21 cellular contexts compared by ENCODE assay signal in genomic region chr2:171042253-171042969, GRCh38.
DNase-seq lines count a peak whose midpoint lies in the region; ATAC-seq and FAIRE-seq lines count a peak whose summit lies in the region.
"Had no signal": no experiment of that assay in that cellular context is flagged by ENCODE, and none has a peak within 500 bp of the region (broad histone marks: within the 10 kb centered on the region; RNA-seq: fewer than 3 reads in every experiment).

No MANE protein-coding gene starts in this region.

- H3K4me3 ChIP-seq in CD4-positive, CD25-positive, alpha-beta regulatory T cell (ENCODE audit: low read depth, low read length), result peak overlapping the region; percentile 69
- H3K4me3 ChIP-seq: coronary artery, gastrocnemius medialis, GM23248, SJSA1 had no signal

- peak overlapping the region; percentile 84 to 95 (median 94) for H3K27ac Mint-ChIP-seq in CD4-positive, CD25-positive, alpha-beta regulatory T cell
- H3K27ac Mint-ChIP-seq in activated T-helper 1 cell treated with anti-CD3 and anti-CD28 coated beads, Interleukin-12 subunit alpha, Interleukin-12 subunit beta, Interleukin-2, Interleukin-4 antibody, amounts not matched to agents 30 ng/mL and 10 ng/mL and 1 ng/mL, durations not matched to agents 14 hours and 24 hours and 36 hours, result peak overlapping the region; percentile 86
- H3K27ac Mint-ChIP-seq in memory B cell, result peak overlapping the region; percentile 82

- peak in 2 of 3 donors; percentile 27 to 56 for DNase-seq in CD4-positive, CD25-positive, alpha-beta regulatory T cell
- DNase-seq in GM19239 (ENCODE audit: insufficient read length, low spot score), result no peak
- no peak for DNase-seq in activated T-helper 1 cell treated with anti-CD3 and anti-CD28 coated beads, Interleukin-12 subunit alpha, Interleukin-12 subunit beta, Interleukin-2, Interleukin-4 antibody, amounts not matched to agents 30 ng/mL and 10 ng/mL and 1 ng/mL, durations not matched to agents 14 hours and 24 hours and 36 hours (ENCODE audit: low spot score)
- DNase-seq in memory B cell (ENCODE audit: low spot score in 2 of 2), result no peak
- DNase-seq in HuH-7.5 (ENCODE audit: low spot score), result no peak
- DNase-seq: activated CD4-positive, alpha-beta T cell treated with anti-CD3 and anti-CD28 coated beads, Interleukin-2, amount 50 U/mL, for 1 hour; activated effector memory CD4-positive, alpha-beta T cell treated with Interleukin-2 at 50 U/mL for 16 hours; gastrocnemius medialis; GM23248; NCI-H2081; NCI-H510A; stimulated activated CD4-positive, alpha-beta T cell treated with anti-CD3 and anti-CD28 coated beads, Interleukin-2, amount 100 ng/mL, for 24 hours had no signal

- H3K36me3 Mint-ChIP-seq in CD4-positive, CD25-positive, alpha-beta regulatory T cell, result peaks cover 50% of the 10 kb centered on the region
- peaks cover 50% of the 10 kb centered on the region for H3K36me3 Mint-ChIP-seq in activated T-helper 1 cell treated with anti-CD3 and anti-CD28 coated beads, Interleukin-12 subunit alpha, Interleukin-12 subunit beta, Interleukin-2, Interleukin-4 antibody, amounts not matched to agents 30 ng/mL and 10 ng/mL and 1 ng/mL, durations not matched to agents 14 hours and 24 hours and 36 hours (ENCODE audit: low read depth)
- peaks cover 40% of the 10 kb centered on the region for H3K36me3 Mint-ChIP-seq in memory B cell

- peak; percentile 35 for FAIRE-seq in GM19239 (lab: Jason Lieb, UNC)
- FAIRE-seq: D721Med, G401.6 had no signal

- no peaks in the 10 kb centered on the region for H3K9me3 ChIP-seq in CD4-positive, CD25-positive, alpha-beta regulatory T cell (ENCODE audit: control insufficient read depth in 2 of 2, low read length in 2 of 2)
- H3K9me3 ChIP-seq: gastrocnemius medialis, SJSA1 had no signal

- intact Hi-C loops in activated T-helper 1 cell treated with anti-CD3 and anti-CD28 coated beads, Interleukin-12 subunit alpha, Interleukin-12 subunit beta, Interleukin-2, Interleukin-4 antibody, amounts not matched to agents 30 ng/mL and 10 ng/mL and 1 ng/mL, durations not matched to agents 14 hours and 24 hours and 36 hours (cut with micrococcal nuclease), result no loop called here

- H3K27me3 ChIP-seq in CD4-positive, CD25-positive, alpha-beta regulatory T cell (ENCODE audit: control insufficient read depth, insufficient read depth, low read length), result no peaks in the 10 kb centered on the region
- H3K27me3 ChIP-seq: gastrocnemius medialis, SJSA1 had no signal

- peak; percentile 40 to 43 for ATAC-seq in CD4-positive, CD25-positive, alpha-beta regulatory T cell (ENCODE audit: low read depth in 2 of 2)
- no peak for ATAC-seq in memory B cell (ENCODE audit: low read depth)
- no peak for ATAC-seq in HG03378 (IDR thresholded peaks at IDR 0.05; ENCODE audit: unreplicated experiment)
- ATAC-seq in GM19324 (IDR thresholded peaks at IDR 0.05; ENCODE audit: low FRiP score, unreplicated experiment), result no peak
- ATAC-seq: gastrocnemius medialis, left lobe of liver had no signal

- peak overlapping the region; percentile 46 to 70 (median 62) for H3K4me3 Mint-ChIP-seq in CD4-positive, CD25-positive, alpha-beta regulatory T cell
- H3K4me3 Mint-ChIP-seq in activated T-helper 1 cell treated with anti-CD3 and anti-CD28 coated beads, Interleukin-12 subunit alpha, Interleukin-12 subunit beta, Interleukin-2, Interleukin-4 antibody, amounts not matched to agents 30 ng/mL and 10 ng/mL and 1 ng/mL, durations not matched to agents 14 hours and 24 hours and 36 hours, result peak overlapping the region; percentile 0
- no peak overlapping the region for H3K4me3 Mint-ChIP-seq in memory B cell

- H3K4me1 ChIP-seq in CD4-positive, CD25-positive, alpha-beta regulatory T cell (ENCODE audit: control insufficient read depth, insufficient read depth, low read length, poor library complexity, severe bottlenecking), result peaks cover 34% of the 10 kb centered on the region
- H3K4me1 ChIP-seq: gastrocnemius medialis, parathyroid adenoma had no signal

- no peaks in the 10 kb centered on the region for H3K27me3 Mint-ChIP-seq in CD4-positive, CD25-positive, alpha-beta regulatory T cell
- H3K27me3 Mint-ChIP-seq in activated T-helper 1 cell treated with anti-CD3 and anti-CD28 coated beads, Interleukin-12 subunit alpha, Interleukin-12 subunit beta, Interleukin-2, Interleukin-4 antibody, amounts not matched to agents 30 ng/mL and 10 ng/mL and 1 ng/mL, durations not matched to agents 14 hours and 24 hours and 36 hours (ENCODE audit: insufficient read depth), result no peaks in the 10 kb centered on the region
- no peaks in the 10 kb centered on the region for H3K27me3 Mint-ChIP-seq in memory B cell

- H3K36me3 ChIP-seq in CD4-positive, CD25-positive, alpha-beta regulatory T cell (ENCODE audit: control insufficient read depth, insufficient read depth, low read length), result peaks cover 65% of the 10 kb centered on the region

- peaks cover 36 to 48% (median 43%) of the 10 kb centered on the region in 4 donors for H3K4me1 Mint-ChIP-seq in CD4-positive, CD25-positive, alpha-beta regulatory T cell
- H3K4me1 Mint-ChIP-seq in activated T-helper 1 cell treated with anti-CD3 and anti-CD28 coated beads, Interleukin-12 subunit alpha, Interleukin-12 subunit beta, Interleukin-2, Interleukin-4 antibody, amounts not matched to agents 30 ng/mL and 10 ng/mL and 1 ng/mL, durations not matched to agents 14 hours and 24 hours and 36 hours (ENCODE audit: low read depth), result peaks cover 30% of the 10 kb centered on the region
- H3K4me1 Mint-ChIP-seq in memory B cell, result peaks cover 10% of the 10 kb centered on the region

- H3K27ac ChIP-seq in CD4-positive, CD25-positive, alpha-beta regulatory T cell (ENCODE audit: insufficient read depth, low read length, poor library complexity, severe bottlenecking), result peak overlapping the region; percentile 61
- H3K27ac ChIP-seq: coronary artery, epithelial cell of prostate, gastrocnemius medialis, GM23248, parathyroid adenoma, SJSA1 had no signal

- H3K9me3 Mint-ChIP-seq in CD4-positive, CD25-positive, alpha-beta regulatory T cell, result peaks cover 0 to 8% (median 2%) of the 10 kb centered on the region in 7 donors
- no peaks in the 10 kb centered on the region for H3K9me3 Mint-ChIP-seq in activated T-helper 1 cell treated with anti-CD3 and anti-CD28 coated beads, Interleukin-12 subunit alpha, Interleukin-12 subunit beta, Interleukin-2, Interleukin-4 antibody, amounts not matched to agents 30 ng/mL and 10 ng/mL and 1 ng/mL, durations not matched to agents 14 hours and 24 hours and 36 hours
- H3K9me3 Mint-ChIP-seq in memory B cell, result no peaks in the 10 kb centered on the region

Comparison
In these comparisons a context has a peak if more than half of its experiments do, and no peak if none do; other contexts are left out.
1. ATAC-seq: peak in CD4-positive, CD25-positive, alpha-beta regulatory T cell (2 of 2); none in memory B cell (single experiment), HG03378 (single experiment) and GM19324 (single experiment).
2. DNase-seq: peak in CD4-positive, CD25-positive, alpha-beta regulatory T cell (2 of 3); none in GM19239 (single experiment), activated T-helper 1 cell treated with anti-CD3 and anti-CD28 coated beads, Interleukin-12 subunit alpha, Interleukin-12 subunit beta, Interleukin-2, Interleukin-4 antibody, amounts not matched to agents 30 ng/mL and 10 ng/mL and 1 ng/mL, durations not matched to agents 14 hours and 24 hours and 36 hours (single experiment), memory B cell (0 of 2) and HuH-7.5 (single experiment).
3. Peak in every context shown above with its lines, with median percentiles within 50 percentile points of each other: H3K27ac Mint-ChIP-seq.